Comparison of ENCODE assay signal across 13 cellular contexts in genomic region chr2:131588152-131588873, GRCh38.
DNase-seq lines count a peak whose midpoint lies in the region; ATAC-seq and TF ChIP-seq lines count a peak whose summit lies in the region.
"Had no signal": no experiment of that assay in that cellular context is flagged by ENCODE, and none has a peak within 500 bp of the region (broad histone marks: within the 10 kb centered on the region; RNA-seq: fewer than 3 reads in every experiment).

No MANE protein-coding gene starts in this region.

- no peak for TF ChIP-seq CTCF in GM13976 (IDR thresholded peaks at IDR 0.05; ENCODE audit: borderline replicate concordance, control extremely low read depth, extremely low read depth, insufficient read depth, missing control alignments)

- ATAC-seq in GM19463 (IDR thresholded peaks at IDR 0.05; ENCODE audit: unreplicated experiment) (peak; percentile 67), HG02870 (IDR thresholded peaks at IDR 0.05; ENCODE audit: unreplicated experiment) (peak; percentile 73), HG03469 (IDR thresholded peaks at IDR 0.05; ENCODE audit: unreplicated experiment) (peak; percentile 63), sciatic nerve (no peak)
- ATAC-seq: natural killer cell had no signal

- in situ Hi-C loops in GM13976 (cut with MboI; ENCODE audit: low sequenced_read_pairs, unreplicated experiment), result no loop called here

- intact Hi-C loops in sciatic nerve (cut with DNase I), result no loop called here

- DNase-seq in GM13976 (ENCODE audit: low spot score) (peak; percentile 45), SW 1271 (lab: John Stamatoyannopoulos, UW) (no peak), NCI-H1092 treated with DMSO at 0.1 percent for 48 hours (lab: John Stamatoyannopoulos, UW) (no peak), sciatic nerve (ENCODE audit: low spot score) (no peak)
- DNase-seq in stimulated activated CD4-positive, alpha-beta T cell treated with anti-CD3 and anti-CD28 coated beads, Interleukin-15, amount 100 ng/mL, for 24 hours, result no peak
- DNase-seq: activated CD4-positive, alpha-beta T cell treated with anti-CD3 and anti-CD28 coated beads for 48 hours; activated naive CD4-positive, alpha-beta T cell treated with anti-CD3 and anti-CD28 coated beads for 36 hours; DND-41; natural killer cell; NCI-H526 treated with DMSO at 0.1 percent for 48 hours had no signal
